In genomic region chr17:80265205-80266068, GRCh38 we compare ENCODE assay signal across 9 cellular contexts. TPM values are rescaled to one million over a fixed set of nuclear protein-coding genes. Genes with fewer than 3 reads are reported as not detected.
DNase-seq lines count a peak whose midpoint lies in the region; ATAC-seq and TF ChIP-seq lines count a peak whose summit lies in the region.
"Had no signal": no experiment of that assay in that cellular context is flagged by ENCODE, and none has a peak within 500 bp of the region (broad histone marks: within the 10 kb centered on the region; RNA-seq: fewer than 3 reads in every experiment).

No MANE protein-coding gene starts in this region.

- H3K27me3 Mint-ChIP-seq in activated CD4-positive, alpha-beta T cell treated with anti-CD3 and anti-CD28 coated beads, Interleukin-2, amount 10 ng/mL, durations not matched to agents 24 days and 14 days: no peaks in the 10 kb centered on the region

- TF ChIP-seq CTCF in body of pancreas (IDR thresholded peaks at IDR 0.05): no peak

- peak overlapping the region; percentile 99 for H3K4me3 Mint-ChIP-seq in activated CD4-positive, alpha-beta T cell treated with anti-CD3 and anti-CD28 coated beads, Interleukin-2, amount 10 ng/mL, durations not matched to agents 24 days and 14 days

- H3K9me3 Mint-ChIP-seq in activated CD4-positive, alpha-beta T cell treated with anti-CD3 and anti-CD28 coated beads, Interleukin-2, amount 10 ng/mL, durations not matched to agents 24 days and 14 days: no peaks in the 10 kb centered on the region

- no peaks in the 10 kb centered on the region for H3K36me3 ChIP-seq in body of pancreas (replicated peaks in 1 of 2; ENCODE audit: insufficient read depth in 1 of 2, low read depth in 2 of 2)

- peaks cover 40% of the 10 kb centered on the region for H3K4me1 ChIP-seq in body of pancreas

- H3K27me3 ChIP-seq in body of pancreas: no peaks in the 10 kb centered on the region

- peak; percentile 89 for DNase-seq in activated CD4-positive, alpha-beta T cell treated with anti-CD3 and anti-CD28 coated beads, Interleukin-2, amount 10 ng/mL, durations not matched to agents 24 days and 14 days
- DNase-seq in central memory CD4-positive, alpha-beta T cell: peak; percentile 68
- DNase-seq in stimulated activated CD4-positive, alpha-beta T cell treated with anti-CD3 and anti-CD28 coated beads, TNF-alpha, amount 100 ng/mL, for 4 hours (ENCODE audit: low read depth in 3 of 3): peak in 2 of 3 experiments; percentile 23 to 45
- DNase-seq in OCI-M2 (lab: John Stamatoyannopoulos, UW; ENCODE audit: unreplicated experiment) (no peak), NCI-H226 (no peak), NCI-H187 (lab: John Stamatoyannopoulos, UW) (no peak), body of pancreas (no peak)
- DNase-seq: EL had no signal

- no peaks in the 10 kb centered on the region for H3K9me3 ChIP-seq in body of pancreas

- no peak overlapping the region for H3K27ac ChIP-seq in body of pancreas

- intact Hi-C loops in activated CD4-positive, alpha-beta T cell treated with anti-CD3 and anti-CD28 coated beads, Interleukin-2, amount 10 ng/mL, durations not matched to agents 24 days and 14 days (cut with micrococcal nuclease): no loop called here
- intact Hi-C loops in body of pancreas (cut with DNase I): loop anchor here (10.0 kb wide), 1 partner anchor 171 kb away; no protein-coding TSS in a partner anchor

- no peak for TF ChIP-seq POLR2A in body of pancreas (IDR thresholded peaks at IDR 0.05)

- H3K27ac Mint-ChIP-seq in activated CD4-positive, alpha-beta T cell treated with anti-CD3 and anti-CD28 coated beads, Interleukin-2, amount 10 ng/mL, durations not matched to agents 24 days and 14 days: peak overlapping the region; percentile 97

- no peak overlapping the region for H3K4me3 ChIP-seq in body of pancreas

- ATAC-seq in GM18498 (IDR thresholded peaks at IDR 0.05; ENCODE audit: unreplicated experiment) (peak; percentile 31), body of pancreas (no peak)

- peaks cover 42% of the 10 kb centered on the region for H3K36me3 Mint-ChIP-seq in activated CD4-positive, alpha-beta T cell treated with anti-CD3 and anti-CD28 coated beads, Interleukin-2, amount 10 ng/mL, durations not matched to agents 24 days and 14 days (ENCODE audit: low read depth)

- 93 to 96% methylated on average over 14 to 17 of the region's 17 CpGs for WGBS in body of pancreas, 2 donors

- H3K4me1 Mint-ChIP-seq in activated CD4-positive, alpha-beta T cell treated with anti-CD3 and anti-CD28 coated beads, Interleukin-2, amount 10 ng/mL, durations not matched to agents 24 days and 14 days: peaks cover 37% of the 10 kb centered on the region

RNA-seq across cellular contexts. Expression of gene RNF213, which starts 4.8 kb away (rescaled TPM):
- 238 and 264 TPM in 2 replicates for total RNA-seq in activated CD4-positive, alpha-beta T cell treated with anti-CD3 and anti-CD28 coated beads, Interleukin-2, amount 10 ng/mL, durations not matched to agents 24 days and 14 days
- total RNA-seq in body of pancreas: 10 to 100 TPM; 60.7 to 69.5 TPM

RNA-seq across cellular contexts. Expression of gene SLC26A11, which starts 45.2 kb away (rescaled TPM):
- 4.3 and 6.2 TPM in 2 replicates for total RNA-seq in activated CD4-positive, alpha-beta T cell treated with anti-CD3 and anti-CD28 coated beads, Interleukin-2, amount 10 ng/mL, durations not matched to agents 24 days and 14 days
- 10 to 100 TPM in 1 of 2 donors, 1 to 10 TPM in 1; 7.5 to 11.5 TPM for total RNA-seq in body of pancreas

RNA-seq across cellular contexts. Expression of gene SGSH, which starts 45.3 kb away (rescaled TPM):
- 20.5 and 22.5 TPM in 2 replicates for total RNA-seq in activated CD4-positive, alpha-beta T cell treated with anti-CD3 and anti-CD28 coated beads, Interleukin-2, amount 10 ng/mL, durations not matched to agents 24 days and 14 days
- 10 to 100 TPM; 29.6 to 42.8 TPM for total RNA-seq in body of pancreas

Comparison
In these comparisons a context has a peak if more than half of its experiments do, and no peak if none do; other contexts are left out.
1. DNase-seq: peak in activated CD4-positive, alpha-beta T cell treated with anti-CD3 and anti-CD28 coated beads, Interleukin-2, amount 10 ng/mL, durations not matched to agents 24 days and 14 days (single experiment), central memory CD4-positive, alpha-beta T cell (single experiment) and stimulated activated CD4-positive, alpha-beta T cell treated with anti-CD3 and anti-CD28 coated beads, TNF-alpha, amount 100 ng/mL, for 4 hours (2 of 3); none in OCI-M2 (single experiment), NCI-H226 (single experiment), NCI-H187 (0 of 2) and body of pancreas (0 of 4).